ENCODE assay signal across 8 cellular contexts in the genomic region with DNA sequence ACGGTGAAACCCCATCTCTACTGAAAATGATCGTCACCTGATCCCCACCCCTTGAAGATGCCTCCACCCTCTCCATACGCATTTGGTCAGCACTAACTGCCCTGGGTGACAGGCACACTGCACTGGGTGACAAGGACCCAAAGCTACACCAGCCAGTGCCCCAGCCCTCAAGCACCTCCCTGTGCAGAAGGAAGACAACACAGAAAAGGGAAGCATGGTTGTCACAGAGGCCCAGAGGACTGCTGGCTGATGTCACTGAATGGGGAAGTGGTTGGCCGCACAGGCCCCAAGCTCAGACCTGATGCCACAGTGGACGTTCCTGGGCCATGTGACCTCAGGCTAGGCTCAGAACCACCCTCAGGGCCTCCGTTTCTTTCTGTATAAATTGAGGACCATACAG. TPM values are rescaled to one million over a fixed set of nuclear protein-coding genes. Genes with fewer than 3 reads are reported as not detected.
A peak's percentile ranks its signal among the peaks of the same experiment; 100 is the strongest.
DNase-seq lines count a peak whose midpoint lies in the region; ATAC-seq lines count a peak whose summit lies in the region.

No MANE protein-coding gene starts in this region.

- no peak overlapping the region for H3K4me3 Mint-ChIP-seq in CD8-positive, alpha-beta memory T cell
- H3K4me3 Mint-ChIP-seq in activated naive CD8-positive, alpha-beta T cell treated with anti-CD3 and anti-CD28 coated beads, Interleukin-2, amount 50 U/mL, for 24 hours = no peak overlapping the region
- peak overlapping the region in 1 of 10 donors; percentile 22 for H3K4me3 Mint-ChIP-seq in naive thymus-derived CD4-positive, alpha-beta T cell

- H3K36me3 ChIP-seq in CD8-positive, alpha-beta memory T cell (ENCODE audit: insufficient read depth, low read length) = peaks cover 5% of the 10 kb centered on the region
- peaks cover 0 to 9% (median 0%) of the 10 kb centered on the region in 3 experiments for H3K36me3 ChIP-seq in naive thymus-derived CD4-positive, alpha-beta T cell (ENCODE audit: control insufficient read depth in 2 of 3, insufficient read depth in 3 of 3, low read length in 3 of 3)

- CTCF ChIA-PET in CD8-positive, alpha-beta memory T cell (lab: Charles Lee) = no interaction called here
- CTCF ChIA-PET in naive thymus-derived CD4-positive, alpha-beta T cell (lab: Charles Lee) = no interaction called here

- H3K27me3 ChIP-seq in CD8-positive, alpha-beta memory T cell (ENCODE audit: insufficient read depth, low read length, poor library complexity, severe bottlenecking) = no peaks in the 10 kb centered on the region
- no peaks in the 10 kb centered on the region for H3K27me3 ChIP-seq in naive thymus-derived CD4-positive, alpha-beta T cell (ENCODE audit: control insufficient read depth in 2 of 2, insufficient read depth in 2 of 2, low read length in 2 of 2)

- no peak overlapping the region for H3K4me3 ChIP-seq in CD8-positive, alpha-beta memory T cell (ENCODE audit: low read length)
- no peak overlapping the region for H3K4me3 ChIP-seq in naive thymus-derived CD4-positive, alpha-beta T cell (ENCODE audit: low read length)

- H3K27me3 Mint-ChIP-seq in CD8-positive, alpha-beta memory T cell = no peaks in the 10 kb centered on the region
- H3K27me3 Mint-ChIP-seq in activated naive CD8-positive, alpha-beta T cell treated with anti-CD3 and anti-CD28 coated beads, Interleukin-2, amount 50 U/mL, for 24 hours = no peaks in the 10 kb centered on the region
- no peaks in the 10 kb centered on the region for H3K27me3 Mint-ChIP-seq in naive thymus-derived CD4-positive, alpha-beta T cell

- intact Hi-C loops in naive thymus-derived CD4-positive, alpha-beta T cell (cut with micrococcal nuclease) = loop anchor here (2.0 to 5.0 kb wide), 2 partner anchors 38 kb away; no protein-coding TSS in a partner anchor

- no peaks in the 10 kb centered on the region for H3K9me3 Mint-ChIP-seq in CD8-positive, alpha-beta memory T cell
- H3K9me3 Mint-ChIP-seq in activated naive CD8-positive, alpha-beta T cell treated with anti-CD3 and anti-CD28 coated beads, Interleukin-2, amount 50 U/mL, for 24 hours = no peaks in the 10 kb centered on the region
- H3K9me3 Mint-ChIP-seq in naive thymus-derived CD4-positive, alpha-beta T cell = peaks cover 0 to 2% (median 0%) of the 10 kb centered on the region in 11 donors

- H3K4me1 Mint-ChIP-seq in CD8-positive, alpha-beta memory T cell = peaks cover 33 to 59% (median 43%) of the 10 kb centered on the region in 3 donors
- H3K4me1 Mint-ChIP-seq in activated naive CD8-positive, alpha-beta T cell treated with anti-CD3 and anti-CD28 coated beads, Interleukin-2, amount 50 U/mL, for 24 hours = peaks cover 67% of the 10 kb centered on the region
- peaks cover 13 to 45% (median 31%) of the 10 kb centered on the region in 7 donors for H3K4me1 Mint-ChIP-seq in naive thymus-derived CD4-positive, alpha-beta T cell

- ATAC-seq in GM19463 (IDR thresholded peaks at IDR 0.05; ENCODE audit: unreplicated experiment) = peak; percentile 59
- peak; percentile 51 for ATAC-seq in HG03457 (IDR thresholded peaks at IDR 0.05; ENCODE audit: unreplicated experiment)
- peak; percentile 18 for ATAC-seq in activated naive CD8-positive, alpha-beta T cell treated with anti-CD3 and anti-CD28 coated beads, Interleukin-2, amount 50 U/mL, for 24 hours
- peak; percentile 85 for ATAC-seq in naive thymus-derived CD4-positive, alpha-beta T cell

- H3K27ac Mint-ChIP-seq in CD8-positive, alpha-beta memory T cell = peak overlapping the region in 5 of 8 donors; percentile 77 to 83 (median 80)
- peak overlapping the region; percentile 76 for H3K27ac Mint-ChIP-seq in activated naive CD8-positive, alpha-beta T cell treated with anti-CD3 and anti-CD28 coated beads, Interleukin-2, amount 50 U/mL, for 24 hours
- peak overlapping the region in 6 of 9 donors; percentile 50 to 82 (median 66) for H3K27ac Mint-ChIP-seq in naive thymus-derived CD4-positive, alpha-beta T cell

- DNase-seq in CD8-positive, alpha-beta memory T cell = peak in 2 of 5 donors; percentile 21 to 45
- no peak for DNase-seq in activated naive CD8-positive, alpha-beta T cell treated with anti-CD3 and anti-CD28 coated beads, Interleukin-2, amount 50 U/mL, for 24 hours
- no peak for DNase-seq in naive thymus-derived CD4-positive, alpha-beta T cell
- DNase-seq in cortex of kidney (lab: John Stamatoyannopoulos, UW) = no peak
- no peak for DNase-seq in NK-92 (lab: John Stamatoyannopoulos, UW; ENCODE audit: unreplicated experiment)
- DNase-seq in DMS153 (lab: John Stamatoyannopoulos, UW) = no peak

- peaks cover 18% of the 10 kb centered on the region for H3K4me1 ChIP-seq in CD8-positive, alpha-beta memory T cell (ENCODE audit: insufficient read depth, low read length)
- H3K4me1 ChIP-seq in naive thymus-derived CD4-positive, alpha-beta T cell (ENCODE audit: control insufficient read depth in 2 of 2, insufficient read depth in 2 of 2, low read length in 2 of 2) = peaks cover 0 to 8% of the 10 kb centered on the region in 2 donors

- peaks cover 0 to 15% (median 4%) of the 10 kb centered on the region in 3 donors for H3K36me3 Mint-ChIP-seq in CD8-positive, alpha-beta memory T cell
- H3K36me3 Mint-ChIP-seq in activated naive CD8-positive, alpha-beta T cell treated with anti-CD3 and anti-CD28 coated beads, Interleukin-2, amount 50 U/mL, for 24 hours (ENCODE audit: low read depth) = peaks cover 25% of the 10 kb centered on the region
- peaks cover 5 to 19% (median 14%) of the 10 kb centered on the region in 5 donors for H3K36me3 Mint-ChIP-seq in naive thymus-derived CD4-positive, alpha-beta T cell

- H3K9me3 ChIP-seq in CD8-positive, alpha-beta memory T cell (ENCODE audit: low read length) = no peaks in the 10 kb centered on the region
- H3K9me3 ChIP-seq in naive thymus-derived CD4-positive, alpha-beta T cell (ENCODE audit: control insufficient read depth in 2 of 3, low read length in 3 of 3) = no peaks in the 10 kb centered on the region

- POLR2A ChIA-PET in CD8-positive, alpha-beta memory T cell (lab: Charles Lee) = no interaction called here
- POLR2A ChIA-PET in naive thymus-derived CD4-positive, alpha-beta T cell (lab: Charles Lee) = no interaction called here

- H3K27ac ChIP-seq in CD8-positive, alpha-beta memory T cell (ENCODE audit: low read depth, low read length) = peak overlapping the region; percentile 6
- H3K27ac ChIP-seq in naive thymus-derived CD4-positive, alpha-beta T cell (ENCODE audit: low read depth, low read length) = peak overlapping the region; percentile 25

RNA-seq across cellular contexts. Expression of gene PILRA, which starts 4.2 kb away (rescaled TPM):
- 1 to 10 TPM in 1 of 2 experiments, under 1 TPM in 1; 0.84 to 1.9 TPM for total RNA-seq in CD8-positive, alpha-beta memory T cell
- 0.37 TPM for polyA plus RNA-seq in CD8-positive, alpha-beta memory T cell
- total RNA-seq in naive thymus-derived CD4-positive, alpha-beta T cell = 100 to 1,000 TPM in 1 of 5 experiments, 10 to 100 TPM in 4; 13.0 to 118 (median 14.3) TPM
- polyA plus RNA-seq in naive thymus-derived CD4-positive, alpha-beta T cell = 1 to 10 TPM in 1 of 2 donors, under 1 TPM in 1; 0.40 to 1.1 TPM

RNA-seq across cellular contexts. Expression of gene PILRB, which starts 11.2 kb away (rescaled TPM):
- 10 to 100 TPM; 33.5 to 33.7 TPM for total RNA-seq in CD8-positive, alpha-beta memory T cell
- 18.1 TPM for polyA plus RNA-seq in CD8-positive, alpha-beta memory T cell
- 100 to 1,000 TPM in 4 of 5 experiments, 10 to 100 TPM in 1; 79.1 to 137 (median 120) TPM for total RNA-seq in naive thymus-derived CD4-positive, alpha-beta T cell
- polyA plus RNA-seq in naive thymus-derived CD4-positive, alpha-beta T cell = 10 to 100 TPM in 1 of 2 donors, 1 to 10 TPM in 1; 1.1 to 11.1 TPM

RNA-seq across cellular contexts. Expression of gene ZCWPW1, which starts 59.4 kb away (rescaled TPM):
- total RNA-seq in CD8-positive, alpha-beta memory T cell = 1 to 10 TPM; 4.3 to 5.0 TPM
- polyA plus RNA-seq in CD8-positive, alpha-beta memory T cell = 6.5 TPM
- 10 to 100 TPM in 3 of 5 experiments, 1 to 10 TPM in 2; 4.1 to 18.6 (median 10.3) TPM for total RNA-seq in naive thymus-derived CD4-positive, alpha-beta T cell
- polyA plus RNA-seq in naive thymus-derived CD4-positive, alpha-beta T cell = 1 to 10 TPM; 5.6 to 5.9 TPM

Comparison
In these comparisons a context has a peak if more than half of its experiments do, and no peak if none do; other contexts are left out.
1. ATAC-seq: peak in every context shown above with its lines; median percentile 85 in naive thymus-derived CD4-positive, alpha-beta T cell; 59 in GM19463; 51 in HG03457; 18 in activated naive CD8-positive, alpha-beta T cell treated with anti-CD3 and anti-CD28 coated beads, Interleukin-2, amount 50 U/mL, for 24 hours.
2. RNA of gene PILRA, which starts 4.2 kb away (total RNA-seq): 13.0 to 118 TPM in naive thymus-derived CD4-positive, alpha-beta T cell; 0.84 to 1.9 TPM in CD8-positive, alpha-beta memory T cell; every median in the first group is over 4 times any median in the second.
3. Peak in every context shown above with its lines, with median percentiles within 50 percentile points of each other: H3K27ac Mint-ChIP-seq.